Comparison of ENCODE assay signal across 30 cellular contexts in genomic region chr22:48139776-48140175, GRCh38.
"Had no signal": no experiment of that assay in that cellular context is flagged by ENCODE, and none has a peak within 500 bp of the region (broad histone marks: within the 10 kb centered on the region; RNA-seq: fewer than 3 reads in every experiment).

No MANE protein-coding gene starts in this region.

- ATAC-seq: activated CD4-positive, alpha-beta T cell treated with anti-CD3 and anti-CD28 coated beads for 36 hours; activated CD4-positive, CD25-positive, alpha-beta regulatory T cell treated with anti-CD3 and anti-CD28 coated beads, Interleukin-2, amount 50 U/mL, for 24 hours; activated CD8-positive, alpha-beta memory T cell treated with anti-CD3 and anti-CD28 coated beads, Interleukin-2, amount 10 ng/mL, durations not matched to agents 7 days and 5 days; activated CD8-positive, alpha-beta T cell treated with anti-CD3 and anti-CD28 coated beads, Interleukin-2, amount 10 ng/mL, durations not matched to agents 7 days and 5 days; activated naive CD8-positive, alpha-beta T cell treated with anti-CD3 and anti-CD28 coated beads, Interleukin-2, amount 50 U/mL, for 24 hours; WTC11 had no signal

- H3K27me3 ChIP-seq: ascending aorta, cardiac muscle cell had no signal

- H3K27ac ChIP-seq: ascending aorta, cardiac muscle cell, WERI-Rb-1 had no signal

- H3K4me3 ChIP-seq: ascending aorta, cardiac muscle cell had no signal

- H3K9me3 ChIP-seq: ascending aorta had no signal

- H3K36me3 ChIP-seq: ascending aorta, cardiac muscle cell, WERI-Rb-1 had no signal

- DNase-seq: activated CD4-positive, alpha-beta memory T cell treated with anti-CD3 and anti-CD28 coated beads, Interleukin-2, amount 10 ng/mL, durations not matched to agents 7 days and 5 days; activated CD4-positive, alpha-beta T cell treated with anti-CD3 and anti-CD28 coated beads for 1 hour; activated CD4-positive, alpha-beta T cell treated with anti-CD3 and anti-CD28 coated beads for 36 hours; activated CD4-positive, alpha-beta T cell treated with anti-CD3 and anti-CD28 coated beads for 48 hours; activated CD4-positive, alpha-beta T cell treated with anti-CD3 and anti-CD28 coated beads, Interleukin-2, amount 10 ng/mL, durations not matched to agents 7 days and 5 days; activated CD4-positive, alpha-beta T cell treated with anti-CD3 and anti-CD28 coated beads, Interleukin-2, amount 50 U/mL, for 48 hours; activated CD4-positive, CD25-positive, alpha-beta regulatory T cell; activated CD8-positive, alpha-beta memory T cell treated with anti-CD3 and anti-CD28 coated beads for 24 hours; activated CD8-positive, alpha-beta memory T cell treated with anti-CD3 and anti-CD28 coated beads, Interleukin-2, amount 10 ng/mL, durations not matched to agents 7 days and 5 days; activated CD8-positive, alpha-beta memory T cell treated with anti-CD3 and anti-CD28 coated beads, Interleukin-2, amount 50 U/mL, for 48 hours; activated CD8-positive, alpha-beta T cell treated with anti-CD3 and anti-CD28 coated beads, Interleukin-2, amount 10 ng/mL, durations not matched to agents 7 days and 5 days; activated effector memory CD4-positive, alpha-beta T cell treated with Interleukin-2 at 50 U/mL for 16 hours; activated gamma-delta T cell; activated naive CD4-positive, alpha-beta T cell treated with anti-CD3 and anti-CD28 coated beads, Interleukin-2, amount 10 ng/mL, durations not matched to agents 7 days and 5 days; activated naive CD4-positive, alpha-beta T cell treated with Interleukin-2 at 50 U/mL for 16 hours; activated naive CD8-positive, alpha-beta T cell treated with anti-CD3 and anti-CD28 coated beads, Interleukin-2, amount 10 ng/mL, durations not matched to agents 7 days and 5 days; activated naive CD8-positive, alpha-beta T cell treated with anti-CD3 and anti-CD28 coated beads, Interleukin-2, amount 50 U/mL, for 24 hours; activated T-cell treated with anti-CD3 and anti-CD28 coated beads, Interleukin-2, amount 50 U/mL, for 24 hours; activated T-cell treated with anti-CD3 and anti-CD28 coated beads, Interleukin-2, amount 50 U/mL, for 48 hours; amygdala; anterior cingulate cortex; central memory CD4-positive, alpha-beta T cell; T-helper 1 cell; T-helper 2 cell; T-helper 9 cell; WERI-Rb-1 had no signal

- H3K4me1 ChIP-seq: ascending aorta had no signal
